ENCODE assay signal across 9 cellular contexts in genomic region chr11:46849631-46850030, GRCh38.
"Had no signal": no experiment of that assay in that cellular context is flagged by ENCODE, and none has a peak within 500 bp of the region (broad histone marks: within the 10 kb centered on the region; RNA-seq: fewer than 3 reads in every experiment).

No MANE protein-coding gene starts in this region.

- H3K36me3 ChIP-seq: HAP-1 had no signal

- H3K9me3 ChIP-seq: HAP-1 had no signal

- ATAC-seq: HCT116, HepG2 had no signal

- H3K27ac Mint-ChIP-seq: HFFc6, IgD-negative memory B cell had no signal

- H3K27ac ChIP-seq: GM23248, HL-60 had no signal

- H3K9ac ChIP-seq: GM23248 had no signal

- H3K4me3 Mint-ChIP-seq: HFFc6 had no signal

- H3K27me3 Mint-ChIP-seq: IgD-negative memory B cell had no signal

- H3K9me3 Mint-ChIP-seq: HFFc6, IgD-negative memory B cell had no signal

- H3K4me3 ChIP-seq: GM23248, HAP-1 had no signal

- DNase-seq: GM23248, GOT3, H7, HFFc6 had no signal
